Comparison of ENCODE assay signal across 1 cellular context in genomic region chr14:101711041-101711861, GRCh38.
A peak's percentile ranks its signal among the peaks of the same experiment; 100 is the strongest.
TF ChIP-seq lines count a peak whose summit lies in the region.

No MANE protein-coding gene starts in this region.

TF ChIP-seq in K562, 482 proteins besides CTCF, POLR2A, EP300 and RAD21 (continued from another document and continues in another):
- no peak for TF ChIP-seq RFX1 (IDR thresholded peaks at IDR 0.05)
- TF ChIP-seq ZNF668 (CRISPR knock-in tag; IDR thresholded peaks at IDR 0.05) = no peak
- TF ChIP-seq TEAD4 (IDR thresholded peaks at IDR 0.05; ENCODE audit: low read length) = no peak
- no peak for TF ChIP-seq TEAD4 (CRISPR knock-in tag; IDR thresholded peaks at IDR 0.05; ENCODE audit: borderline replicate concordance)
- TF ChIP-seq SMAD1 (IDR thresholded peaks at IDR 0.05; ENCODE audit: low read depth, low read length, partially characterized antibody) = no peak
- no peak for TF ChIP-seq SRSF7 (optimal IDR thresholded peaks at IDR 0.05; ENCODE audit: low read depth, low read length)
- no peak for TF ChIP-seq ZKSCAN1 (IDR thresholded peaks at IDR 0.05; ENCODE audit: low read depth, low read length)
- no peak for TF ChIP-seq MAFG (tag; conservative IDR thresholded peaks at IDR 0.05)
- no peak for TF ChIP-seq TEAD2 (tag; IDR thresholded peaks at IDR 0.05)
- TF ChIP-seq FOXM1 (IDR thresholded peaks at IDR 0.05; ENCODE audit: low read depth) = no peak
- no peak for TF ChIP-seq FOXM1 (CRISPR knock-in tag; IDR thresholded peaks at IDR 0.05; ENCODE audit: low read depth)
- TF ChIP-seq NFRKB (IDR thresholded peaks at IDR 0.05; ENCODE audit: low read depth) = peak; percentile 99
- no peak for TF ChIP-seq KLF10 (CRISPR knock-in tag; IDR thresholded peaks at IDR 0.05)
- TF ChIP-seq NR2C1 (IDR thresholded peaks at IDR 0.05) = no peak
- no peak for TF ChIP-seq NR2C1 (tag; IDR thresholded peaks at IDR 0.05)
- TF ChIP-seq NCOA4 (IDR thresholded peaks at IDR 0.05; ENCODE audit: partially characterized antibody) = no peak
- no peak for TF ChIP-seq ZNF174 (CRISPR knock-in tag; IDR thresholded peaks at IDR 0.05)
- TF ChIP-seq FOXP4 (CRISPR knock-in tag; IDR thresholded peaks at IDR 0.05; ENCODE audit: borderline replicate concordance) = no peak
- TF ChIP-seq, protein P1, sequence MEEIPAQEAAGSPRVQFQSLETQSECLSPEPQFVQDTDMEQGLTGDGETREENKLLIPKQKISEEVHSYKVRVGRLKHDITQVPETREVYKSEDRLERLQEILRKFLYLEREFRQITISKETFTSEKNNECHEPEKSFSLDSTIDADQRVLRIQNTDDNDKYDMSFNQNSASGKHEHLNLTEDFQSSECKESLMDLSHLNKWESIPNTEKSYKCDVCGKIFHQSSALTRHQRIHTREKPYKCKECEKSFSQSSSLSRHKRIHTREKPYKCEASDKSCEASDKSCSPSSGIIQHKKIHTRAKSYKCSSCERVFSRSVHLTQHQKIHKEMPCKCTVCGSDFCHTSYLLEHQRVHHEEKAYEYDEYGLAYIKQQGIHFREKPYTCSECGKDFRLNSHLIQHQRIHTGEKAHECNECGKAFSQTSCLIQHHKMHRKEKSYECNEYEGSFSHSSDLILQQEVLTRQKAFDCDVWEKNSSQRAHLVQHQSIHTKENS (CRISPR knock-in tag; IDR thresholded peaks at IDR 0.05) = no peak
- TF ChIP-seq PHF8 (IDR thresholded peaks at IDR 0.05; ENCODE audit: borderline replicate concordance, low read length) = no peak; the same call in 1 of the 2 replicates
- no peak for TF ChIP-seq ETV1 (tag; conservative IDR thresholded peaks at IDR 0.05; ENCODE audit: low read depth)
- TF ChIP-seq ILF3 (IDR thresholded peaks at IDR 0.05; ENCODE audit: borderline replicate concordance) = no peak; the same call in 1 of the 2 replicates
- TF ChIP-seq BRD9 (IDR thresholded peaks at IDR 0.05; ENCODE audit: low read depth, partially characterized antibody) = peak; percentile 85
- TF ChIP-seq ELK3 (CRISPR knock-in tag; IDR thresholded peaks at IDR 0.05) = no peak
- TF ChIP-seq LEF1 (IDR thresholded peaks at IDR 0.05) = no peak
- TF ChIP-seq CREBBP (IDR thresholded peaks at IDR 0.05; ENCODE audit: low read depth, low read length) = no peak
- TF ChIP-seq ETV6 (IDR thresholded peaks at IDR 0.05; ENCODE audit: borderline replicate concordance in 1 of 2, low read depth in 2 of 2, low read length in 1 of 2) = no peak
- TF ChIP-seq ETV6 (CRISPR knock-in tag; IDR thresholded peaks at IDR 0.05; ENCODE audit: borderline replicate concordance) = no peak
- TF ChIP-seq, protein P2, sequence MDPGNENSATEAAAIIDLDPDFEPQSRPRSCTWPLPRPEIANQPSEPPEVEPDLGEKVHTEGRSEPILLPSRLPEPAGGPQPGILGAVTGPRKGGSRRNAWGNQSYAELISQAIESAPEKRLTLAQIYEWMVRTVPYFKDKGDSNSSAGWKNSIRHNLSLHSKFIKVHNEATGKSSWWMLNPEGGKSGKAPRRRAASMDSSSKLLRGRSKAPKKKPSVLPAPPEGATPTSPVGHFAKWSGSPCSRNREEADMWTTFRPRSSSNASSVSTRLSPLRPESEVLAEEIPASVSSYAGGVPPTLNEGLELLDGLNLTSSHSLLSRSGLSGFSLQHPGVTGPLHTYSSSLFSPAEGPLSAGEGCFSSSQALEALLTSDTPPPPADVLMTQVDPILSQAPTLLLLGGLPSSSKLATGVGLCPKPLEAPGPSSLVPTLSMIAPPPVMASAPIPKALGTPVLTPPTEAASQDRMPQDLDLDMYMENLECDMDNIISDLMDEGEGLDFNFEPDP (CRISPR knock-in tag; IDR thresholded peaks at IDR 0.05) = no peak
- TF ChIP-seq, protein P3, sequence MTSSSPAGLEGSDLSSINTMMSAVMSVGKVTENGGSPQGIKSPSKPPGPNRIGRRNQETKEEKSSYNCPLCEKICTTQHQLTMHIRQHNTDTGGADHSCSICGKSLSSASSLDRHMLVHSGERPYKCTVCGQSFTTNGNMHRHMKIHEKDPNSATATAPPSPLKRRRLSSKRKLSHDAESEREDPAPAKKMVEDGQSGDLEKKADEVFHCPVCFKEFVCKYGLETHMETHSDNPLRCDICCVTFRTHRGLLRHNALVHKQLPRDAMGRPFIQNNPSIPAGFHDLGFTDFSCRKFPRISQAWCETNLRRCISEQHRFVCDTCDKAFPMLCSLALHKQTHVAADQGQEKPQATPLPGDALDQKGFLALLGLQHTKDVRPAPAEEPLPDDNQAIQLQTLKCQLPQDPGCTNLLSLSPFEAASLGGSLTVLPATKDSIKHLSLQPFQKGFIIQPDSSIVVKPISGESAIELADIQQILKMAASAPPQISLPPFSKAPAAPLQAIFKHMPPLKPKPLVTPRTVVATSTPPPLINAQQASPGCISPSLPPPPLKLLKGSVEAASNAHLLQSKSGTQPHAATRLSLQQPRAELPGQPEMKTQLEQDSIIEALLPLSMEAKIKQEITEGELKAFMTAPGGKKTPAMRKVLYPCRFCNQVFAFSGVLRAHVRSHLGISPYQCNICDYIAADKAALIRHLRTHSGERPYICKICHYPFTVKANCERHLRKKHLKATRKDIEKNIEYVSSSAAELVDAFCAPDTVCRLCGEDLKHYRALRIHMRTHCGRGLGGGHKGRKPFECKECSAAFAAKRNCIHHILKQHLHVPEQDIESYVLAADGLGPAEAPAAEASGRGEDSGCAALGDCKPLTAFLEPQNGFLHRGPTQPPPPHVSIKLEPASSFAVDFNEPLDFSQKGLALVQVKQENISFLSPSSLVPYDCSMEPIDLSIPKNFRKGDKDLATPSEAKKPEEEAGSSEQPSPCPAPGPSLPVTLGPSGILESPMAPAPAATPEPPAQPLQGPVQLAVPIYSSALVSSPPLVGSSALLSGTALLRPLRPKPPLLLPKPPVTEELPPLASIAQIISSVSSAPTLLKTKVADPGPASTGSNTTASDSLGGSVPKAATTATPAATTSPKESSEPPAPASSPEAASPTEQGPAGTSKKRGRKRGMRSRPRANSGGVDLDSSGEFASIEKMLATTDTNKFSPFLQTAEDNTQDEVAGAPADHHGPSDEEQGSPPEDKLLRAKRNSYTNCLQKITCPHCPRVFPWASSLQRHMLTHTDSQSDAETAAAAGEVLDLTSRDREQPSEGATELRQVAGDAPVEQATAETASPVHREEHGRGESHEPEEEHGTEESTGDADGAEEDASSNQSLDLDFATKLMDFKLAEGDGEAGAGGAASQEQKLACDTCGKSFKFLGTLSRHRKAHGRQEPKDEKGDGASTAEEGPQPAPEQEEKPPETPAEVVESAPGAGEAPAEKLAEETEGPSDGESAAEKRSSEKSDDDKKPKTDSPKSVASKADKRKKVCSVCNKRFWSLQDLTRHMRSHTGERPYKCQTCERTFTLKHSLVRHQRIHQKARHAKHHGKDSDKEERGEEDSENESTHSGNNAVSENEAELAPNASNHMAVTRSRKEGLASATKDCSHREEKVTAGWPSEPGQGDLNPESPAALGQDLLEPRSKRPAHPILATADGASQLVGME (CRISPR knock-in tag; IDR thresholded peaks at IDR 0.05) = no peak
- TF ChIP-seq MYNN (IDR thresholded peaks at IDR 0.05) = no peak
- no peak for TF ChIP-seq MYNN (CRISPR knock-in tag; IDR thresholded peaks at IDR 0.05)
- TF ChIP-seq RBM17 (IDR thresholded peaks at IDR 0.05; ENCODE audit: borderline replicate concordance, low read depth, low read length) = no peak
- TF ChIP-seq ZNF134 (CRISPR knock-in tag; conservative IDR thresholded peaks at IDR 0.05) = no peak
- TF ChIP-seq ZNF785 (CRISPR knock-in tag; IDR thresholded peaks at IDR 0.05) = no peak
- no peak for TF ChIP-seq ZNF217 (CRISPR knock-in tag; IDR thresholded peaks at IDR 0.05)
- peak; percentile 37 for TF ChIP-seq CHD1 (IDR thresholded peaks at IDR 0.05; ENCODE audit: low read length)
- TF ChIP-seq NR4A1 (CRISPR knock-in tag; IDR thresholded peaks at IDR 0.05) = no peak
- TF ChIP-seq NR4A1 (tag; IDR thresholded peaks at IDR 0.05) = peak; percentile 37; the same call in 1 of the 2 replicates
- no peak for TF ChIP-seq NUFIP1 (IDR thresholded peaks at IDR 0.05; ENCODE audit: partially characterized antibody)
- TF ChIP-seq ZNF707 (CRISPR knock-in tag; conservative IDR thresholded peaks at IDR 0.05) = no peak
- no peak for TF ChIP-seq EWSR1 (IDR thresholded peaks at IDR 0.05; ENCODE audit: borderline replicate concordance, low read depth, partially characterized antibody)
- no peak for TF ChIP-seq ESRRA (IDR thresholded peaks at IDR 0.05; ENCODE audit: borderline replicate concordance, low read depth)
- no peak for TF ChIP-seq ZNF764 (CRISPR knock-in tag; IDR thresholded peaks at IDR 0.05; ENCODE audit: low read depth)
- TF ChIP-seq SIRT6 (IDR thresholded peaks at IDR 0.05; ENCODE audit: low read depth, low read length) = no peak
- no peak for TF ChIP-seq MYBL2 (IDR thresholded peaks at IDR 0.05; ENCODE audit: low read depth)
- no peak for TF ChIP-seq MYBL2 (CRISPR knock-in tag; IDR thresholded peaks at IDR 0.05; ENCODE audit: borderline replicate concordance)
- 0 out of 2 replicates have a peak, but pooled peaks have one; percentile 63 for TF ChIP-seq CAMTA2 (CRISPR knock-in tag; conservative IDR thresholded peaks at IDR 0.05)
- TF ChIP-seq, protein P4, sequence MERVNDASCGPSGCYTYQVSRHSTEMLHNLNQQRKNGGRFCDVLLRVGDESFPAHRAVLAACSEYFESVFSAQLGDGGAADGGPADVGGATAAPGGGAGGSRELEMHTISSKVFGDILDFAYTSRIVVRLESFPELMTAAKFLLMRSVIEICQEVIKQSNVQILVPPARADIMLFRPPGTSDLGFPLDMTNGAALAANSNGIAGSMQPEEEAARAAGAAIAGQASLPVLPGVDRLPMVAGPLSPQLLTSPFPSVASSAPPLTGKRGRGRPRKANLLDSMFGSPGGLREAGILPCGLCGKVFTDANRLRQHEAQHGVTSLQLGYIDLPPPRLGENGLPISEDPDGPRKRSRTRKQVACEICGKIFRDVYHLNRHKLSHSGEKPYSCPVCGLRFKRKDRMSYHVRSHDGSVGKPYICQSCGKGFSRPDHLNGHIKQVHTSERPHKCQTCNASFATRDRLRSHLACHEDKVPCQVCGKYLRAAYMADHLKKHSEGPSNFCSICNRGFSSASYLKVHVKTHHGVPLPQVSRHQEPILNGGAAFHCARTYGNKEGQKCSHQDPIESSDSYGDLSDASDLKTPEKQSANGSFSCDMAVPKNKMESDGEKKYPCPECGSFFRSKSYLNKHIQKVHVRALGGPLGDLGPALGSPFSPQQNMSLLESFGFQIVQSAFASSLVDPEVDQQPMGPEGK (CRISPR knock-in tag; IDR thresholded peaks at IDR 0.05; ENCODE audit: borderline replicate concordance) = peak; percentile 7; the same call in 1 of the 2 replicates
- TF ChIP-seq, protein P5, sequence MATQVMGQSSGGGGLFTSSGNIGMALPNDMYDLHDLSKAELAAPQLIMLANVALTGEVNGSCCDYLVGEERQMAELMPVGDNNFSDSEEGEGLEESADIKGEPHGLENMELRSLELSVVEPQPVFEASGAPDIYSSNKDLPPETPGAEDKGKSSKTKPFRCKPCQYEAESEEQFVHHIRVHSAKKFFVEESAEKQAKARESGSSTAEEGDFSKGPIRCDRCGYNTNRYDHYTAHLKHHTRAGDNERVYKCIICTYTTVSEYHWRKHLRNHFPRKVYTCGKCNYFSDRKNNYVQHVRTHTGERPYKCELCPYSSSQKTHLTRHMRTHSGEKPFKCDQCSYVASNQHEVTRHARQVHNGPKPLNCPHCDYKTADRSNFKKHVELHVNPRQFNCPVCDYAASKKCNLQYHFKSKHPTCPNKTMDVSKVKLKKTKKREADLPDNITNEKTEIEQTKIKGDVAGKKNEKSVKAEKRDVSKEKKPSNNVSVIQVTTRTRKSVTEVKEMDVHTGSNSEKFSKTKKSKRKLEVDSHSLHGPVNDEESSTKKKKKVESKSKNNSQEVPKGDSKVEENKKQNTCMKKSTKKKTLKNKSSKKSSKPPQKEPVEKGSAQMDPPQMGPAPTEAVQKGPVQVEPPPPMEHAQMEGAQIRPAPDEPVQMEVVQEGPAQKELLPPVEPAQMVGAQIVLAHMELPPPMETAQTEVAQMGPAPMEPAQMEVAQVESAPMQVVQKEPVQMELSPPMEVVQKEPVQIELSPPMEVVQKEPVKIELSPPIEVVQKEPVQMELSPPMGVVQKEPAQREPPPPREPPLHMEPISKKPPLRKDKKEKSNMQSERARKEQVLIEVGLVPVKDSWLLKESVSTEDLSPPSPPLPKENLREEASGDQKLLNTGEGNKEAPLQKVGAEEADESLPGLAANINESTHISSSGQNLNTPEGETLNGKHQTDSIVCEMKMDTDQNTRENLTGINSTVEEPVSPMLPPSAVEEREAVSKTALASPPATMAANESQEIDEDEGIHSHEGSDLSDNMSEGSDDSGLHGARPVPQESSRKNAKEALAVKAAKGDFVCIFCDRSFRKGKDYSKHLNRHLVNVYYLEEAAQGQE (CRISPR knock-in tag; IDR thresholded peaks at IDR 0.05; ENCODE audit: low read depth) = no peak
- no peak for TF ChIP-seq KLF1 (tag; IDR thresholded peaks at IDR 0.05)
- no peak for TF ChIP-seq ETV5 (CRISPR knock-in tag; IDR thresholded peaks at IDR 0.05; ENCODE audit: low read depth)
- no peak for TF ChIP-seq MAFK (IDR thresholded peaks at IDR 0.05; ENCODE audit: low read length)
- TF ChIP-seq ZNF140 (CRISPR knock-in tag; IDR thresholded peaks at IDR 0.05) = no peak
- no peak for TF ChIP-seq MEF2D (tag; conservative IDR thresholded peaks at IDR 0.05; ENCODE audit: low read depth)
- no peak for TF ChIP-seq SAP30 (IDR thresholded peaks at IDR 0.05; ENCODE audit: borderline replicate concordance, insufficient read depth, low read depth, low read length, poor library complexity, severe bottlenecking)
- TF ChIP-seq ZNF436 (CRISPR knock-in tag; IDR thresholded peaks at IDR 0.05) = no peak
- TF ChIP-seq CHD2 (IDR thresholded peaks at IDR 0.05; ENCODE audit: low read depth, low read length) = peak; percentile 92
- no peak; the same call in 1 of the 2 replicates for TF ChIP-seq ZNF717 (CRISPR knock-in tag; IDR thresholded peaks at IDR 0.05)
- TF ChIP-seq RBM25 (IDR thresholded peaks at IDR 0.05; ENCODE audit: low read depth, low read length, severe bottlenecking) = no peak
- no peak for TF ChIP-seq ZNF408 (CRISPR knock-in tag; IDR thresholded peaks at IDR 0.05; ENCODE audit: low read depth)
